In genomic region chr5:154758501-154758900, GRCh38 we compare ENCODE assay signal across 8 cellular contexts. TPM values are rescaled to one million over a fixed set of nuclear protein-coding genes. Genes with fewer than 3 reads are reported as not detected.
DNase-seq lines count a peak whose midpoint lies in the region; ATAC-seq and TF ChIP-seq lines count a peak whose summit lies in the region.

No MANE protein-coding gene starts in this region.

- H3K27me3 ChIP-seq in SJSA1 (replicated peaks) (no peaks in the 10 kb centered on the region), esophagus squamous epithelium (no peaks in the 10 kb centered on the region), sigmoid colon (no peaks in the 10 kb centered on the region)

- intact Hi-C loops in esophagus squamous epithelium (cut with DNase I), result loop anchor here (10.0 kb wide), 1 partner anchor 56 kb away; no protein-coding TSS in a partner anchor
- intact Hi-C loops in sigmoid colon (cut with DNase I), result loop anchor here (5.0 to 10.0 kb wide), 2 partner anchors 54 to 314 kb away; partner anchors contain the start of gene SAP30L

- H3K27ac ChIP-seq in SJSA1 (no peak overlapping the region), esophagus squamous epithelium (peak overlapping the region; percentile 94 to 99 (median 99)), sigmoid colon (peak overlapping the region in 3 of 4 donors; percentile 99 to 100 (median 100))

- TF ChIP-seq EP300 in sigmoid colon (IDR thresholded peaks at IDR 0.05), result no peak

- ATAC-seq in GM21576 (IDR thresholded peaks at IDR 0.05; ENCODE audit: unreplicated experiment), result no peak

- DNase-seq in SJSA1 (ENCODE audit: low read depth in 1 of 2, low spot score in 2 of 2) (no peak), esophagus squamous epithelium (lab: John Stamatoyannopoulos, UW) (no peak), sigmoid colon (no peak), H4 (ENCODE audit: low spot score) (no peak), hypothalamus (lab: John Stamatoyannopoulos, UW) (no peak), cerebellum (ENCODE audit: low spot score) (no peak)

- H3K4me1 ChIP-seq in SJSA1 (replicated peaks) (peaks cover 32% of the 10 kb centered on the region), esophagus squamous epithelium (peaks cover 28 to 76% (median 56%) of the 10 kb centered on the region in 3 donors), sigmoid colon (peaks cover 0 to 70% (median 67%) of the 10 kb centered on the region in 4 donors)

- WGBS in esophagus squamous epithelium, 2 donors, result 17 to 22% methylated on average over 5 of the region's 5 CpGs
- WGBS in sigmoid colon, 2 donors, result 25 to 34% methylated on average over 5 of the region's 5 CpGs

- H3K36me3 ChIP-seq in SJSA1 (peaks cover 29% of the 10 kb centered on the region), esophagus squamous epithelium (no peaks in the 10 kb centered on the region), sigmoid colon (no peaks in the 10 kb centered on the region)

- TF ChIP-seq POLR2A in esophagus squamous epithelium (IDR thresholded peaks at IDR 0.05) (no peak), sigmoid colon (IDR thresholded peaks at IDR 0.05) (no peak)

- 0 out of 2 replicates have a peak, but pooled peaks cover 2% of the 10 kb centered on the region for H3K9me3 ChIP-seq in SJSA1 (replicated peaks)
- H3K9me3 ChIP-seq in esophagus squamous epithelium, result no peaks in the 10 kb centered on the region
- H3K9me3 ChIP-seq in sigmoid colon, result no peaks in the 10 kb centered on the region

- TF ChIP-seq CTCF in esophagus squamous epithelium (IDR thresholded peaks at IDR 0.05) (no peak), sigmoid colon (IDR thresholded peaks at IDR 0.05) (no peak)

- H3K4me3 ChIP-seq in GM08714 (ENCODE audit: low read length), result peak overlapping the region; percentile 68
- H3K4me3 ChIP-seq in SJSA1, result peak overlapping the region; percentile 5
- H3K4me3 ChIP-seq in esophagus squamous epithelium, result peak overlapping the region in 3 of 4 donors; percentile 75 to 100 (median 99)
- peak overlapping the region in 3 of 4 donors; percentile 88 to 99 (median 98) for H3K4me3 ChIP-seq in sigmoid colon

RNA-seq across cellular contexts. Expression of gene LARP1, which starts 3.3 kb away (rescaled TPM):
- total RNA-seq in SJSA1 (2014; rRNA removed; shearing (Covaris generic)), result 67.5 and 76.9 TPM in 2 replicates
- total RNA-seq in esophagus squamous epithelium (100 to 1,000 TPM in 1 of 4 donors, 10 to 100 TPM in 3; 81.7 to 105 (median 95.2) TPM), sigmoid colon (10 to 100 TPM; 47.4 to 97.8 (median 55.6) TPM), cerebellum (44.0 TPM)
- 10 to 100 TPM; 10.2 to 68.2 (median 15.5) TPM for polyA plus RNA-seq in sigmoid colon
- 44.3 and 48.5 TPM in 2 replicates for total RNA-seq in H4 (2014; rRNA removed; shearing (Covaris generic))

Comparison
In these comparisons a context has a peak if more than half of its experiments do, and no peak if none do; other contexts are left out.
1. H3K4me3 ChIP-seq: peak in every context shown above with its lines; median percentile 99 in esophagus squamous epithelium; 98 in sigmoid colon; 68 in GM08714; 5 in SJSA1.